ENCODE assay signal across 1 cellular context in the genomic region with DNA sequence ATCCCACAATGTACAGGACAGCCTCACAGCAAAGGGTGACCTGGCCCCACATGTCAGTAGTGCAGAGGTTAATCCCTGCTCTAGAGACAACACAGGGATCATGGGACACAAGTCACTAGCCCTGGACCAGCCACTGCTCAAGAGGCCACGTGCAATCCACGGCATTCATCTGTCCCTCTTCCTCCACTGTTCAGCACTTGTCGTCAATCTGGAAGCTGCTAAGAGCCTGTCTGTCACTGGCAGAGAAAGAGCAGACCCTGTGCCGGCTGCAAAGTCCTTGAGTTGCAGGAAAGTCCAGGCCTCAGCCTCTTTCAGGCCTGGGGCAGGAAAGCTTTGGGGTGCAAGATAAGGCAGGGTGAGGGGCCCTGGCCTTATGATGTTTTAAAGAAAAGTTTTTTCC.
TF ChIP-seq lines count a peak whose summit lies in the region.

No MANE protein-coding gene starts in this region.

TF ChIP-seq in K562, 482 proteins besides CTCF, POLR2A, EP300 and RAD21:
- TF ChIP-seq KDM4B (IDR thresholded peaks at IDR 0.05; ENCODE audit: borderline replicate concordance in 2 of 2, low read depth in 1 of 2) (no peak), HOMEZ (CRISPR knock-in tag; IDR thresholded peaks at IDR 0.05) (no peak), CCNT2 (IDR thresholded peaks at IDR 0.05; ENCODE audit: borderline replicate concordance, extremely low read depth, insufficient read length, low read depth, low read length) (no peak), SMARCA4 (IDR thresholded peaks at IDR 0.05) (no peak), ZNF324 (CRISPR knock-in tag; IDR thresholded peaks at IDR 0.05) (no peak), BHLHE40 (IDR thresholded peaks at IDR 0.05; ENCODE audit: low read length) (no peak), MAFG (tag; conservative IDR thresholded peaks at IDR 0.05) (no peak), BMI1 (IDR thresholded peaks at IDR 0.05; ENCODE audit: low read length) (no peak), RBFOX2 (IDR thresholded peaks at IDR 0.05; ENCODE audit: low read depth, low read length) (no peak), RFX5 (IDR thresholded peaks at IDR 0.05; ENCODE audit: low read depth, low read length) (no peak), ELK1 (CRISPR knock-in tag; IDR thresholded peaks at IDR 0.05) (no peak), NONO (IDR thresholded peaks at IDR 0.05; ENCODE audit: low read depth in 2 of 2, low read length in 1 of 2) (no peak), SLC30A9 (CRISPR knock-in tag; IDR thresholded peaks at IDR 0.05) (no peak), ZBED1 (IDR thresholded peaks at IDR 0.05) (no peak), MIER1 (IDR thresholded peaks at IDR 0.05; ENCODE audit: low read depth) (no peak)
